ENCODE assay signal across 12 cellular contexts in the genomic region with DNA sequence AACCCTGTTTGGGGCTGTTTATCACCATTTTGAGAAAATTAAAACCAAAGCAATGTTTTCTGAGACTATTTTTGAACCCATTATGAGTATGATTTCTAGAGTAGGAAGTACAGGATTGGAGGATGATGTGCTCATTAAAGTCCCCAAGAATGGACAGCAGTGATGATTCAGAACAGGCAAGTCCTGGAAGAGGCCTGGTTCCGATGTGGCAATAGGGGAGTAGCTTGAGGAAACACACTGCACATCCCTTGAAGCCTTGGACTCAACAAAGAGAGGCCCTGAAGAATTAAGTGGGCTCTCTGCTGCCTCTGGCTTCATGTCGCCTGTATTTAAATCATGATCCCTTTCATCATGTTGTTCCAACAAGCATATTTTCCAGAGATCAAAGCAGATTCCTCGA.
"Had no signal": no experiment of that assay in that cellular context is flagged by ENCODE, and none has a peak within 500 bp of the region (broad histone marks: within the 10 kb centered on the region; RNA-seq: fewer than 3 reads in every experiment).

No MANE protein-coding gene starts in this region.

- H3K9ac ChIP-seq: SK-N-SH had no signal

- H3K4me1 ChIP-seq: prostate gland, sigmoid colon, testis had no signal

- H3K36me3 ChIP-seq: prostate gland, sigmoid colon had no signal

- DNase-seq: activated CD4-positive, alpha-beta T cell treated with anti-CD3 and anti-CD28 coated beads, Interleukin-2, amount 50 U/mL, for 1 hour; activated naive CD4-positive, alpha-beta T cell treated with anti-CD3 and anti-CD28 coated beads, Interleukin-2, amount 50 U/mL, for 16 hours; amygdala; foreskin keratinocyte; occipital lobe; sigmoid colon; SK-N-SH; stimulated activated CD4-positive, alpha-beta T cell treated with anti-CD3 and anti-CD28 coated beads, Interleukin-4, amount 100 ng/mL, for 4 hours; stimulated activated naive CD8-positive, alpha-beta T cell treated with anti-CD3 and anti-CD28 coated beads, Interleukin-15, amount 100 ng/mL, for 72 hours; testis had no signal

- H3K4me3 ChIP-seq: prostate gland, sigmoid colon, testis had no signal

- ATAC-seq: foreskin keratinocyte; left lobe of liver; stimulated activated naive CD8-positive, alpha-beta T cell treated with anti-CD3 and anti-CD28 coated beads, Interleukin-15, amount 100 ng/mL, for 72 hours had no signal

- H3K9me3 ChIP-seq: prostate gland, sigmoid colon, SK-N-SH, testis had no signal

- H3K27me3 ChIP-seq: foreskin keratinocyte, sigmoid colon, testis had no signal
